Comparison of ENCODE assay signal across 7 cellular contexts in the genomic region with DNA sequence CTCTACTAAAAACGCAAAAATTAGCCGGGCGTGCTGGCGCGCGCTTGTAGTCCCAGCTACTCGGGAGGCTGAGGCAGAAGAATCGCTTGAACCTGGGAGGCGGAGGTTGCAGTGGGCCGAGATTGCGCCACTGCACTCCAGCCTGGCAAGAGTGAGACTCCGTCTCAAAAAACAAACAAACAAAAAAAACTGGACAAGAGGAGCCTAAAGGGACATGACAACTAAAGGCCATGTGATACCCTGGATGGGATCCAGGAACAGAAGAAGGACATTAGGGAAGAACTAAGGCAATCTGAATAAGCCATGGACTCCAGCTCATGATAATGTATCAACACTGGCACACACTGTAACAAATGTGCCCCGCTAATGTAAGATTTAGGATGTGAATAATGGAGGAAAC. TPM values are rescaled to one million over a fixed set of nuclear protein-coding genes. Genes with fewer than 3 reads are reported as not detected.
DNase-seq lines count a peak whose midpoint lies in the region; ATAC-seq, FAIRE-seq and TF ChIP-seq lines count a peak whose summit lies in the region.
"Not testable (repeated sequence)": the region's sequence is repeated elsewhere in the genome, so short reads cannot be mapped to it uniquely, and the experiment has no call there.

No MANE protein-coding gene starts in this region.

- not testable (repeated sequence) for H3K4me2 ChIP-seq in H9 (ENCODE audit: insufficient read depth, insufficient read length, low read length)
- H3K4me2 ChIP-seq in astrocyte (ENCODE audit: low read length), result peak overlapping the region; percentile 57

- not testable (repeated sequence) for DNase-seq in H9; SJCRH30; astrocyte (ENCODE audit: low read depth); esophagus muscularis mucosa (ENCODE audit: extremely low spot score); natural killer cell
- peak; percentile 41 for DNase-seq in left ventricle myocardium superior

- intact Hi-C loops in esophagus muscularis mucosa (cut with DNase I); left ventricle myocardium superior (cut with micrococcal nuclease); natural killer cell (cut with micrococcal nuclease): not testable (repeated sequence)

- H3K79me2 ChIP-seq in H9 (ENCODE audit: insufficient read depth, low read length), result not testable (repeated sequence)
- peaks cover 86% of the 10 kb centered on the region for H3K79me2 ChIP-seq in astrocyte (ENCODE audit: insufficient read depth, low read length)

- ATAC-seq in left ventricle myocardium superior, result peak; percentile 56
- not testable (repeated sequence) for ATAC-seq in natural killer cell

- not testable (repeated sequence) for H2AK5ac ChIP-seq in H9 (ENCODE audit: insufficient read length, low read length)

- H3K4me1 Mint-ChIP-seq in H9 (peaks cover 17 to 19% of the 10 kb centered on the region in 2 experiments), astrocyte (ENCODE audit: low read depth, unreplicated experiment) (peaks cover 18% of the 10 kb centered on the region), natural killer cell (peaks cover 30 to 36% of the 10 kb centered on the region in 2 donors)

- H4K91ac ChIP-seq in H9 (ENCODE audit: insufficient read length, low read depth, low read length), result not testable (repeated sequence)

- not testable (repeated sequence) for H3K9me3 Mint-ChIP-seq in H9; astrocyte (ENCODE audit: unreplicated experiment); natural killer cell

- H3K23ac ChIP-seq in H9 (ENCODE audit: insufficient read length, low read depth, low read length), result not testable (repeated sequence)

- not testable (repeated sequence) for H3K4ac ChIP-seq in H9 (ENCODE audit: low read depth, low read length)

- not testable (repeated sequence) for H3K56ac ChIP-seq in H9 (ENCODE audit: insufficient read length, low read depth, low read length)

- H4K20me1 ChIP-seq in H9 (ENCODE audit: control insufficient read depth, insufficient read depth, insufficient read length), result not testable (repeated sequence)
- H4K20me1 ChIP-seq in astrocyte (ENCODE audit: insufficient read depth, low read length), result peaks cover 59% of the 10 kb centered on the region

- not testable (repeated sequence) for H4K5ac ChIP-seq in H9 (ENCODE audit: insufficient read length, low read depth, low read length)

- H3K36me3 Mint-ChIP-seq in H9 (ENCODE audit: insufficient read depth in 1 of 3, low read depth in 3 of 3), result peaks cover 16 to 42% (median 38%) of the 10 kb centered on the region in 3 experiments
- peaks cover 26% of the 10 kb centered on the region for H3K36me3 Mint-ChIP-seq in astrocyte (ENCODE audit: low read depth, unreplicated experiment)
- H3K36me3 Mint-ChIP-seq in natural killer cell, result not testable (repeated sequence)

- TF ChIP-seq POLR2A in esophagus muscularis mucosa (IDR thresholded peaks at IDR 0.05; ENCODE audit: low read depth), result not testable (repeated sequence)

- not testable (repeated sequence) for H3K14ac ChIP-seq in H9 (ENCODE audit: insufficient read depth, low read length)

- H3K4me3 ChIP-seq in SJCRH30; astrocyte (ENCODE audit: insufficient read depth, low read depth, low read length); esophagus muscularis mucosa; skin epidermis: not testable (repeated sequence)

- not testable (repeated sequence) for H4K8ac ChIP-seq in H9 (replicated peaks; ENCODE audit: insufficient read length, low read depth, low read length)

- not testable (repeated sequence) for H2BK12ac ChIP-seq in H9 (ENCODE audit: insufficient read length, low read depth, low read length)

- H3K27ac ChIP-seq in H9 (ENCODE audit: insufficient read length, low read depth, low read length), result not testable (repeated sequence)
- H3K27ac ChIP-seq in SJCRH30 (peak overlapping the region; percentile 80; the same call in 1 of the 2 replicates), astrocyte (ENCODE audit: low read depth, low read length) (peak overlapping the region; percentile 86), esophagus muscularis mucosa (replicated peaks in 1 of 4) (peak overlapping the region; percentile 47 to 71 (median 64)), skin epidermis (peak overlapping the region in 14 of 21 experiments; percentile 17 to 96 (median 58))

- FAIRE-seq in astrocyte (lab: Jason Lieb, UNC), result not testable (repeated sequence)

- H3K9me3 ChIP-seq in H9 (ENCODE audit: control insufficient read depth, low read depth, low read length); SJCRH30 (replicated peaks); astrocyte (ENCODE audit: insufficient read depth, low read depth, low read length); esophagus muscularis mucosa: not testable (repeated sequence)

- TF ChIP-seq CTCF in H9 (conservative IDR thresholded peaks at IDR 0.05); astrocyte (IDR thresholded peaks at IDR 0.05; ENCODE audit: insufficient read depth, low read depth, low read length); esophagus muscularis mucosa (IDR thresholded peaks at IDR 0.05); natural killer cell (IDR thresholded peaks at IDR 0.05): not testable (repeated sequence)

- no CpG with 5 or more reads among the region's 13 CpGs for WGBS in H9 (ENCODE audit: extremely low coverage, insufficient read length, low lambda C conversion rate)
- 95% methylated on average over 13 of the region's 13 CpGs for WGBS in esophagus muscularis mucosa

- not testable (repeated sequence) for H3K79me1 ChIP-seq in H9 (ENCODE audit: insufficient read depth, low read depth, low read length, poor library complexity, severe bottlenecking)

- H3K23me2 ChIP-seq in H9 (ENCODE audit: insufficient read length, low read depth, low read length, poor library complexity, severe bottlenecking), result not testable (repeated sequence)

- H3K18ac ChIP-seq in H9 (ENCODE audit: insufficient read length, low read depth, low read length), result not testable (repeated sequence)

- H2BK5ac ChIP-seq in H9 (ENCODE audit: insufficient read length, low read length), result not testable (repeated sequence)

- not testable (repeated sequence) for H3K4me1 ChIP-seq in H9 (ENCODE audit: insufficient read depth, low read length)
- H3K4me1 ChIP-seq in SJCRH30 (peaks cover 18% of the 10 kb centered on the region), astrocyte (ENCODE audit: insufficient read depth, low read length) (peaks cover 26% of the 10 kb centered on the region), esophagus muscularis mucosa (peaks cover 61 to 73% (median 67%) of the 10 kb centered on the region in 4 donors)

- not testable (repeated sequence) for H3K27me3 ChIP-seq in H9 (ENCODE audit: insufficient read depth, low read length); SJCRH30; astrocyte (ENCODE audit: insufficient read depth, low read length); esophagus muscularis mucosa

- not testable (repeated sequence) for H2BK20ac ChIP-seq in H9 (ENCODE audit: low read depth, low read length, poor library complexity, severe bottlenecking)

- H3K4me3 Mint-ChIP-seq in H9, natural killer cell: not testable (repeated sequence)
- peak overlapping the region; percentile 3 for H3K4me3 Mint-ChIP-seq in astrocyte (ENCODE audit: unreplicated experiment)

- H3K36me3 ChIP-seq in SJCRH30, result peaks cover 51% of the 10 kb centered on the region
- peaks cover 18% of the 10 kb centered on the region for H3K36me3 ChIP-seq in astrocyte (ENCODE audit: insufficient read depth, low read length)
- peaks cover 6 to 52% (median 37%) of the 10 kb centered on the region in 4 donors for H3K36me3 ChIP-seq in esophagus muscularis mucosa

- not testable (repeated sequence) for H2BK120ac ChIP-seq in H9 (ENCODE audit: low read depth, low read length, poor library complexity, severe bottlenecking)

- not testable (repeated sequence) for H3K27me3 Mint-ChIP-seq in H9 (ENCODE audit: low read depth); astrocyte (ENCODE audit: low read depth, unreplicated experiment); natural killer cell (ENCODE audit: low read depth in 2 of 2)

- not testable (repeated sequence) for H2BK15ac ChIP-seq in H9 (ENCODE audit: low read depth, low read length)

- not testable (repeated sequence) for H3T11ph ChIP-seq in H9 (ENCODE audit: low read length)

- peak overlapping the region in 2 of 3 experiments; percentile 32 to 52; a peak in 3 of 7 replicates for H3K27ac Mint-ChIP-seq in H9
- not testable (repeated sequence) for H3K27ac Mint-ChIP-seq in astrocyte (ENCODE audit: unreplicated experiment)
- H3K27ac Mint-ChIP-seq in natural killer cell, result peak overlapping the region; percentile 58 to 63

- not testable (repeated sequence) for TF ChIP-seq EP300 in esophagus muscularis mucosa (IDR thresholded peaks at IDR 0.05)

- H3K9ac ChIP-seq in H9 (ENCODE audit: extremely low read depth, insufficient read length, low read length), result not testable (repeated sequence)
- peak overlapping the region; percentile 7 for H3K9ac ChIP-seq in astrocyte (ENCODE audit: low read length)

- not testable (repeated sequence) for H2AFZ ChIP-seq in H9 (ENCODE audit: low read length); astrocyte (ENCODE audit: low read depth, low read length)

RNA-seq across cellular contexts. Expression of gene PEDS1, which starts 15.8 kb away (rescaled TPM):
- 29.3 and 32.4 TPM in 2 replicates for total RNA-seq in H9 (2021)
- total RNA-seq in SJCRH30 (2014; rRNA removed; shearing (Covaris generic)), result 67.7 TPM in 2 replicates
- 41.6 and 44.1 TPM in 2 replicates for total RNA-seq in astrocyte
- 10 to 100 TPM; 22.2 to 50.3 (median 30.7) TPM for total RNA-seq in esophagus muscularis mucosa
- total RNA-seq in left ventricle myocardium superior, result 31.1 TPM
- total RNA-seq in natural killer cell, result 10 to 100 TPM; 27.4 to 32.8 (median 31.5) TPM

RNA-seq across cellular contexts. Expression of gene UBE2V1, which starts 24.8 kb away (rescaled TPM):
- total RNA-seq in H9 (2021) (152 and 165 TPM in 2 replicates), astrocyte (136 and 139 TPM in 2 replicates), esophagus muscularis mucosa (100 to 1,000 TPM in 1 of 4 donors, 10 to 100 TPM in 3; 66.8 to 104 (median 78.3) TPM), left ventricle myocardium superior (92.6 TPM), natural killer cell (100 to 1,000 TPM; 194 to 238 (median 236) TPM)
- 216 and 249 TPM in 2 replicates for total RNA-seq in SJCRH30 (2014; rRNA removed; shearing (Covaris generic))

RNA-seq across cellular contexts. Expression of gene CEBPB, which starts 52.9 kb away (rescaled TPM):
- 22.6 and 25.3 TPM in 2 replicates for total RNA-seq in H9 (2021)
- 6.6 and 9.3 TPM in 2 replicates for total RNA-seq in SJCRH30 (2014; rRNA removed; shearing (Covaris generic))
- total RNA-seq in astrocyte, result 33.8 and 34.6 TPM in 2 replicates
- total RNA-seq in esophagus muscularis mucosa, result 100 to 1,000 TPM; 105 to 195 (median 144) TPM
- 59.4 TPM for total RNA-seq in left ventricle myocardium superior
- 10 to 100 TPM; 32.1 to 79.8 (median 68.2) TPM for total RNA-seq in natural killer cell
